1 cellular context compared by ENCODE assay signal in genomic region chr2:25697559-25698341, GRCh38.
TF ChIP-seq lines count a peak whose summit lies in the region.

No MANE protein-coding gene starts in this region.

TF ChIP-seq in WTC11, 78 proteins besides CTCF, POLR2A, EP300 and RAD21 (continued from another document):
- TF ChIP-seq STAT6 (CRISPR knock-in tag; conservative IDR thresholded peaks at IDR 0.05; ENCODE audit: low read depth) (no peak), FOXP4 (CRISPR knock-in tag; IDR thresholded peaks at IDR 0.05) (no peak), E2F5 (CRISPR knock-in tag; IDR thresholded peaks at IDR 0.05) (no peak)
